2 cellular contexts compared by ENCODE assay signal in the genomic region with DNA sequence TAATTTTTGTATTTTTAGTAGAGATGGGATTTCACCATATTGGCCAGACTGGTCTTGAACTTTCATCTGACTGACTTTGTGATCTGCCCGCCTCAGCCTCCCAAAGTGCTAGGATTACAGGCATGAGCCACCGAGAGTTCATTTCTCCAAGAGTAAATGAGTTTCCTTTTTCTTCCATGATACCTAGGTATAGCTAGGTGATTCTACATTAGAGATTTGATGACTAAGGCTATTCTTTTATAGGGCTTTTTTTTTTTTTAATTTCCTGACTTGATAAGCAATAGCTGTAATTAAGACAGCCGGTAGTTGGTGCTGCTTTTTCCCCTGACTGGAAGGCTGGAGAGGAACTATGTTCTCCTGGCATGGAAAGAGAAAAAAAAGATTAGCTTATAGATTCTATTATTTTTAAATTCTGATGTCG.
TF ChIP-seq lines count a peak whose summit lies in the region.

No MANE protein-coding gene starts in this region.

TF ChIP-seq in IMR-90, 13 proteins besides CTCF, POLR2A, EP300 and RAD21:
- no peak for TF ChIP-seq CHD1 (IDR thresholded peaks at IDR 0.05; ENCODE audit: low read depth, low read length)
- peak; percentile 56 for TF ChIP-seq MAFK (IDR thresholded peaks at IDR 0.05; ENCODE audit: low read depth, low read length)
TF ChIP-seq in IMR-90: peak in this region for 1.

TF ChIP-seq in GM12878, 131 proteins besides CTCF, POLR2A, EP300 and RAD21:
- TF ChIP-seq PML (IDR thresholded peaks at IDR 0.05; ENCODE audit: low read length) (no peak), KDM1A (IDR thresholded peaks at IDR 0.05; ENCODE audit: borderline replicate concordance) (no peak), SP1 (IDR thresholded peaks at IDR 0.05; ENCODE audit: low read depth, low read length) (no peak), SREBF2 (IDR thresholded peaks at IDR 0.05; ENCODE audit: low read length) (no peak), PAX5 (IDR thresholded peaks at IDR 0.05; ENCODE audit: borderline replicate concordance, low read depth, low read length) (no peak), SUPT20H (IDR thresholded peaks at IDR 0.05; ENCODE audit: borderline replicate concordance, control insufficient read depth, low read depth, low read length) (no peak), GATAD2B (conservative IDR thresholded peaks at IDR 0.05; ENCODE audit: low read depth) (no peak), RBBP5 (conservative IDR thresholded peaks at IDR 0.05) (no peak), CHD1 (IDR thresholded peaks at IDR 0.05; ENCODE audit: low read depth, low read length) (no peak), SMARCA5 (IDR thresholded peaks at IDR 0.05) (no peak), STAT1 (conservative IDR thresholded peaks at IDR 0.05) (no peak), ZNF24 (IDR thresholded peaks at IDR 0.05) (no peak), ATF7 (IDR thresholded peaks at IDR 0.05; ENCODE audit: low read depth) (no peak), BACH1 (IDR thresholded peaks at IDR 0.05; ENCODE audit: borderline replicate concordance) (no peak), SMAD1 (IDR thresholded peaks at IDR 0.05; ENCODE audit: low read depth, partially characterized antibody) (no peak), BRCA1 (IDR thresholded peaks at IDR 0.05; ENCODE audit: low read depth, low read length) (no peak)
- TF ChIP-seq, protein P1, sequence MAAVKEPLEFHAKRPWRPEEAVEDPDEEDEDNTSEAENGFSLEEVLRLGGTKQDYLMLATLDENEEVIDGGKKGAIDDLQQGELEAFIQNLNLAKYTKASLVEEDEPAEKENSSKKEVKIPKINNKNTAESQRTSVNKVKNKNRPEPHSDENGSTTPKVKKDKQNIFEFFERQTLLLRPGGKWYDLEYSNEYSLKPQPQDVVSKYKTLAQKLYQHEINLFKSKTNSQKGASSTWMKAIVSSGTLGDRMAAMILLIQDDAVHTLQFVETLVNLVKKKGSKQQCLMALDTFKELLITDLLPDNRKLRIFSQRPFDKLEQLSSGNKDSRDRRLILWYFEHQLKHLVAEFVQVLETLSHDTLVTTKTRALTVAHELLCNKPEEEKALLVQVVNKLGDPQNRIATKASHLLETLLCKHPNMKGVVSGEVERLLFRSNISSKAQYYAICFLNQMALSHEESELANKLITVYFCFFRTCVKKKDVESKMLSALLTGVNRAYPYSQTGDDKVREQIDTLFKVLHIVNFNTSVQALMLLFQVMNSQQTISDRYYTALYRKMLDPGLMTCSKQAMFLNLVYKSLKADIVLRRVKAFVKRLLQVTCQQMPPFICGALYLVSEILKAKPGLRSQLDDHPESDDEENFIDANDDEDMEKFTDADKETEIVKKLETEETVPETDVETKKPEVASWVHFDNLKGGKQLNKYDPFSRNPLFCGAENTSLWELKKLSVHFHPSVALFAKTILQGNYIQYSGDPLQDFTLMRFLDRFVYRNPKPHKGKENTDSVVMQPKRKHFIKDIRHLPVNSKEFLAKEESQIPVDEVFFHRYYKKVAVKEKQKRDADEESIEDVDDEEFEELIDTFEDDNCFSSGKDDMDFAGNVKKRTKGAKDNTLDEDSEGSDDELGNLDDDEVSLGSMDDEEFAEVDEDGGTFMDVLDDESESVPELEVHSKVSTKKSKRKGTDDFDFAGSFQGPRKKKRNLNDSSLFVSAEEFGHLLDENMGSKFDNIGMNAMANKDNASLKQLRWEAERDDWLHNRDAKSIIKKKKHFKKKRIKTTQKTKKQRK (IDR thresholded peaks at IDR 0.05; ENCODE audit: low read depth, low read length), result no peak
